8 cellular contexts compared by ENCODE assay signal in the genomic region with DNA sequence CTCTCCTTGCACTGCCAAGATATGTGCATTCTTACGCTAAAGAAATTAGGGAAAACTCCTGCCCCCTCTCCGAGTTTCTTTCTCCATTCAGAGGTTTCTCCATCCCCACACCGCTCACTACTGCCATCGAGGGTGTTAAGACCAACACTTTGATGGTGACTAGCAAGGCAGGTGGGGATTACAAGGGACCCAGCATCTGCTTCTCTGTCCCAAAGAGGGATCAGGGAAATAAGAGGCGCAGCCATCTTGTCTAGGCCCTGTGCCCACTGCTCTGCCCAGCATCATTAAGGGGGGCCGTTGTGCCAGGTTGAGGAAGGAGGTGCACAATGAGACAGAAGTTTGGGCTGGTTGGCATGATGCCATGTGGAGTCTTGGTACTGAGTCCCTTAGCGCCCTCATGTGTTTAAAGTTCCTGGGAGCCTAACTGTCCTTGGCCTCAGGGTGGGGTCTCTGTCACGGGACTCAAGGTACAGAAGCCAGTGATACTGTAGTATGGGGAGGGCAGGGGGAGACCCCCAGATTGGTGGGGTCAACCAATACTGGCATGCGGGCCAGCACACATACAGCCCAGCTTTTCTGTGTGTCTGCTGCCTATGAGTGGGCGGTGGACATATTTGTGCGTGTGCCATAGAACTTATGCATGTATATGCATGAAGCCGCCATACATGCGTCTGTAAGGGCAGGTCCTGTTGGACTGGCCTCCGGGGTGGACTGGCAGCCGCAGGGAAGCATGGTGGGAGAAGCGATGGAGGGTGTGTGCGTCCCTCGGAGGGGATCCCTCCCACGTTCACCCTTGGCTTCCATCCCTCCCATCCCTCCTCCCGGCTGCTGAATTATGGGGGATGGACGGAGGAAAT. TPM values are rescaled to one million over a fixed set of nuclear protein-coding genes. Genes with fewer than 3 reads are reported as not detected.
DNase-seq lines count a peak whose midpoint lies in the region; ATAC-seq, FAIRE-seq and TF ChIP-seq lines count a peak whose summit lies in the region.

No MANE protein-coding gene starts in this region.

- H3K9me3 Mint-ChIP-seq in activated CD8-positive, alpha-beta T cell treated with anti-CD3 and anti-CD28 coated beads, Interleukin-2, amount 10 ng/mL, durations not matched to agents 7 days and 5 days (ENCODE audit: insufficient read depth), result no peaks in the 10 kb centered on the region

- intact Hi-C loops in head of caudate nucleus (cut with DNase I), result loop anchor here (1.0 kb wide), 1 partner anchor 39 kb away; no protein-coding TSS in a partner anchor

- 18 to 27% (median 23%) methylated on average over 20 to 21 of the region's 21 CpGs for WGBS in small intestine, 3 donors

- H3K27ac Mint-ChIP-seq in activated CD8-positive, alpha-beta T cell treated with anti-CD3 and anti-CD28 coated beads, Interleukin-2, amount 10 ng/mL, durations not matched to agents 7 days and 5 days, result peak overlapping the region; percentile 95

- H3K27me3 Mint-ChIP-seq in activated CD8-positive, alpha-beta T cell treated with anti-CD3 and anti-CD28 coated beads, Interleukin-2, amount 10 ng/mL, durations not matched to agents 7 days and 5 days (ENCODE audit: low read depth), result peaks cover 37% of the 10 kb centered on the region

- POLR2A ChIA-PET in activated CD8-positive, alpha-beta T cell treated with anti-CD3 and anti-CD28 coated beads, Interleukin-2, amount 10 ng/mL, durations not matched to agents 7 days and 5 days (lab: Charles Lee), result interaction anchor here (1.0 to 1.3 kb wide), 3 partner anchors 12 to 148 kb away, joined by 3 to 4 read pairs (median 4); a partner anchor contains a TSS

- H3K9me3 ChIP-seq in small intestine (ENCODE audit: control insufficient read depth, low read depth), result no peaks in the 10 kb centered on the region

- CTCF ChIA-PET in activated CD8-positive, alpha-beta T cell treated with anti-CD3 and anti-CD28 coated beads, Interleukin-2, amount 10 ng/mL, durations not matched to agents 7 days and 5 days (lab: Charles Lee), result interaction anchor here (0.8 to 4.8 kb wide), 33 partner anchors 12 to 756 kb away, joined by 3 to 201 read pairs (median 6); a partner anchor contains a TSS

- H3K27ac ChIP-seq in small intestine (ENCODE audit: low read depth in 1 of 2, low read length in 1 of 2), result no peak overlapping the region

- in situ Hi-C loops in ACHN (cut with HindIII; ENCODE audit: low pct_ligation_motif_present, low pct_unique_long_range_greater_than_20kb, low sequenced_read_pairs), result no loop called here

- H3K4me1 ChIP-seq in small intestine (ENCODE audit: control insufficient read depth in 2 of 2, insufficient read depth in 1 of 2, low read depth in 1 of 2, low read length in 1 of 2), result peaks cover 7 to 11% of the 10 kb centered on the region in 2 donors

- H3K4me3 ChIP-seq in LNCaP clone FGC (ENCODE audit: low read depth, low read length) (peak overlapping the region; percentile 57), small intestine (ENCODE audit: low read depth in 1 of 2, low read length in 2 of 2) (no peak overlapping the region)

- peaks cover 0 to 24% of the 10 kb centered on the region in 2 donors for H3K27me3 ChIP-seq in small intestine (ENCODE audit: control insufficient read depth in 2 of 2, insufficient read depth in 2 of 2, low read length in 2 of 2)

- H3K36me3 ChIP-seq in small intestine (ENCODE audit: control insufficient read depth in 2 of 2, insufficient read depth in 2 of 2, low read length in 2 of 2), result no peaks in the 10 kb centered on the region

- ATAC-seq in activated CD8-positive, alpha-beta T cell treated with anti-CD3 and anti-CD28 coated beads, Interleukin-2, amount 10 ng/mL, durations not matched to agents 7 days and 5 days, result peak; percentile 1
- ATAC-seq in HG02678 (IDR thresholded peaks at IDR 0.05; ENCODE audit: unreplicated experiment), result no peak

- no peak for FAIRE-seq in small intestine (lab: Jason Lieb, UNC)

- peaks cover 49% of the 10 kb centered on the region for H3K4me1 Mint-ChIP-seq in activated CD8-positive, alpha-beta T cell treated with anti-CD3 and anti-CD28 coated beads, Interleukin-2, amount 10 ng/mL, durations not matched to agents 7 days and 5 days (ENCODE audit: low read depth)

- peaks cover 3% of the 10 kb centered on the region for H3K36me3 Mint-ChIP-seq in activated CD8-positive, alpha-beta T cell treated with anti-CD3 and anti-CD28 coated beads, Interleukin-2, amount 10 ng/mL, durations not matched to agents 7 days and 5 days (ENCODE audit: low read depth)

- peak; percentile 54 for DNase-seq in ACHN
- DNase-seq in ELF-1 (ENCODE audit: low read depth, low spot score), result peak; percentile 14
- no peak for DNase-seq in LNCaP clone FGC (ENCODE audit: low read depth)
- DNase-seq in activated CD8-positive, alpha-beta T cell treated with anti-CD3 and anti-CD28 coated beads, Interleukin-2, amount 10 ng/mL, durations not matched to agents 7 days and 5 days, result peak; percentile 59
- peak in 35 of 42 donors; percentile 37 to 85 (median 69) for DNase-seq in head of caudate nucleus
- DNase-seq in small intestine, result peak; percentile 58
- DNase-seq in dedifferentiated amniotic fluid mesenchymal stem cell (ENCODE audit: extremely low spot score), result no peak

- peak; percentile 62 for TF ChIP-seq CTCF in LNCaP clone FGC (IDR thresholded peaks at IDR 0.05; ENCODE audit: control insufficient read depth, extremely low read depth, insufficient read depth)

- H3K4me3 Mint-ChIP-seq in activated CD8-positive, alpha-beta T cell treated with anti-CD3 and anti-CD28 coated beads, Interleukin-2, amount 10 ng/mL, durations not matched to agents 7 days and 5 days, result peak overlapping the region; percentile 91

RNA-seq across cellular contexts. Expression of a gene that starts 5.5 kb away (rescaled TPM):
- 1 to 10 TPM; 3.8 to 5.5 TPM for total RNA-seq in activated CD8-positive, alpha-beta T cell treated with anti-CD3 and anti-CD28 coated beads, Interleukin-2, amount 10 ng/mL, durations not matched to agents 7 days and 5 days
- 1 to 10 TPM; 2.0 to 7.0 (median 4.5) TPM for polyA plus RNA-seq in small intestine

RNA-seq across cellular contexts. Expression of a gene that starts 20.6 kb away (rescaled TPM):
- total RNA-seq in activated CD8-positive, alpha-beta T cell treated with anti-CD3 and anti-CD28 coated beads, Interleukin-2, amount 10 ng/mL, durations not matched to agents 7 days and 5 days, result 1 to 10 TPM; 7.8 to 9.7 TPM
- 10 to 100 TPM; 16.8 to 17.5 (median 17.2) TPM for polyA plus RNA-seq in small intestine

RNA-seq across cellular contexts. Expression of a gene that starts 33.0 kb away (rescaled TPM):
- 10 to 100 TPM; 29.7 to 29.8 TPM for total RNA-seq in activated CD8-positive, alpha-beta T cell treated with anti-CD3 and anti-CD28 coated beads, Interleukin-2, amount 10 ng/mL, durations not matched to agents 7 days and 5 days
- polyA plus RNA-seq in small intestine, result 100 to 1,000 TPM; 143 to 206 (median 152) TPM

RNA-seq across cellular contexts. Expression of a gene that starts 43.6 kb away (rescaled TPM):
- not detected for total RNA-seq in activated CD8-positive, alpha-beta T cell treated with anti-CD3 and anti-CD28 coated beads, Interleukin-2, amount 10 ng/mL, durations not matched to agents 7 days and 5 days
- polyA plus RNA-seq in small intestine, result 100 to 1,000 TPM in 2 of 3 donors, 10 to 100 TPM in 1; 50.6 to 166 (median 154) TPM

RNA-seq across cellular contexts. Expression of a gene that starts 50.5 kb away (rescaled TPM):
- not detected for total RNA-seq in activated CD8-positive, alpha-beta T cell treated with anti-CD3 and anti-CD28 coated beads, Interleukin-2, amount 10 ng/mL, durations not matched to agents 7 days and 5 days
- polyA plus RNA-seq in small intestine, result under 1 TPM in 1 of 3 donors, not detected in 2; 0.10 TPM

Comparison
In these comparisons a context has a peak if more than half of its experiments do, and no peak if none do; other contexts are left out.
1. DNase-seq: peak in ACHN (single experiment), ELF-1 (single experiment), activated CD8-positive, alpha-beta T cell treated with anti-CD3 and anti-CD28 coated beads, Interleukin-2, amount 10 ng/mL, durations not matched to agents 7 days and 5 days (single experiment), head of caudate nucleus (35 of 42) and small intestine (single experiment); none in LNCaP clone FGC (single experiment) and dedifferentiated amniotic fluid mesenchymal stem cell (single experiment).